Comparison of ENCODE assay signal across 29 cellular contexts in genomic region chr6:49982046-49982445, GRCh38. TPM values are rescaled to one million over a fixed set of nuclear protein-coding genes. Genes with fewer than 3 reads are reported as not detected.
A peak's percentile ranks its signal among the peaks of the same experiment; 100 is the strongest.
DNase-seq lines count a peak whose midpoint lies in the region; ATAC-seq and TF ChIP-seq lines count a peak whose summit lies in the region.
"Had no signal": no experiment of that assay in that cellular context is flagged by ENCODE, and none has a peak within 500 bp of the region (broad histone marks: within the 10 kb centered on the region; RNA-seq: fewer than 3 reads in every experiment).

No MANE protein-coding gene starts in this region.

- H3K4me1 ChIP-seq in gastroesophageal sphincter (no peaks in the 10 kb centered on the region), muscle layer of duodenum (ENCODE audit: control insufficient read depth in 1 of 2, insufficient read depth in 2 of 2, low read length in 2 of 2) (peaks cover 0 to 11% of the 10 kb centered on the region in 2 donors), GM23338 (ENCODE audit: insufficient read depth) (peaks cover 3% of the 10 kb centered on the region; the same call in 1 of the 2 replicates)
- H3K4me1 ChIP-seq: BE2C had no signal

- H3K36me3 Mint-ChIP-seq in GM23338 (ENCODE audit: low read depth), result no peaks in the 10 kb centered on the region
- H3K36me3 Mint-ChIP-seq: CD14-positive monocyte; CD4-positive, alpha-beta memory T cell; CD4-positive, CD25-positive, alpha-beta regulatory T cell; CD8-positive, alpha-beta memory T cell had no signal

- no peaks in the 10 kb centered on the region for H3K27me3 Mint-ChIP-seq in GM23338 (ENCODE audit: insufficient read depth, low read depth, poor library complexity)
- H3K27me3 Mint-ChIP-seq: CD4-positive, alpha-beta memory T cell; CD4-positive, CD25-positive, alpha-beta regulatory T cell; CD8-positive, alpha-beta memory T cell had no signal

- H3K27me3 ChIP-seq in gastroesophageal sphincter, result no peaks in the 10 kb centered on the region
- no peaks in the 10 kb centered on the region for H3K27me3 ChIP-seq in muscle layer of duodenum (ENCODE audit: low read depth, low read length)
- H3K27me3 ChIP-seq in GM23338 (ENCODE audit: insufficient read depth), result no peaks in the 10 kb centered on the region
- H3K27me3 ChIP-seq: BE2C, BLaER1 had no signal

- H3K9me3 Mint-ChIP-seq in GM23338, result peaks cover 2% of the 10 kb centered on the region; the same call in 1 of the 3 replicates

- H3K27ac Mint-ChIP-seq in GM23338, result no peak overlapping the region
- H3K27ac Mint-ChIP-seq: CD14-positive monocyte; CD4-positive, alpha-beta memory T cell; CD4-positive, CD25-positive, alpha-beta regulatory T cell; CD8-positive, alpha-beta memory T cell had no signal

- no peak for TF ChIP-seq EP300 in gastroesophageal sphincter (IDR thresholded peaks at IDR 0.05)

- H3K79me2 ChIP-seq in GM23338 (replicated peaks; ENCODE audit: insufficient read depth), result no peaks in the 10 kb centered on the region

- no peaks in the 10 kb centered on the region for H3K9me2 ChIP-seq in GM23338 (ENCODE audit: insufficient read depth)

- H3K4me3 Mint-ChIP-seq in GM23338, result no peak overlapping the region
- H3K4me3 Mint-ChIP-seq: CD14-positive monocyte; CD4-positive, alpha-beta memory T cell; CD4-positive, CD25-positive, alpha-beta regulatory T cell; CD8-positive, alpha-beta memory T cell had no signal

- peak; percentile 41 for DNase-seq in putamen (ENCODE audit: low spot score)
- DNase-seq in stimulated activated CD4-positive, alpha-beta T cell treated with anti-CD3 and anti-CD28 coated beads, Interleukin-1b, Interleukin-23, amount 100 ng/mL, for 48 hours, result no peak
- DNase-seq in GM23338 (ENCODE audit: low spot score), result no peak
- no peak for DNase-seq in left lobe of liver (ENCODE audit: low spot score)
- DNase-seq: 8988T; ACHN; BE2C; C1 segment of cervical spinal cord; CD4-positive, alpha-beta memory T cell; CD4-positive, CD25-positive, alpha-beta regulatory T cell; CD8-positive, alpha-beta memory T cell; COR-L47; DMS 273 treated with DMSO at 0.1 percent for 48 hours; DMS153; DMS53; DMS79; DND-41; EL; GDM1 had no signal

- H3K27ac ChIP-seq in gastroesophageal sphincter (peak overlapping the region in 3 of 4 donors; percentile 5 to 40 (median 19)), muscle layer of duodenum (ENCODE audit: low read length) (peak overlapping the region; percentile 2), GM23338 (ENCODE audit: low read depth) (no peak overlapping the region)
- H3K27ac ChIP-seq: BLaER1 had no signal

- no peaks in the 10 kb centered on the region for H3F3A ChIP-seq in GM23338 (replicated peaks; ENCODE audit: low read depth)

- H3K4me2 ChIP-seq in GM23338, result no peak overlapping the region
- H3K4me2 ChIP-seq: BLaER1 had no signal

- WGBS in gastroesophageal sphincter (ENCODE audit: low coverage in 1 of 2), 2 donors, result 36 to 44% methylated on average over 2 of the region's 2 CpGs

- H3K9me3 ChIP-seq in gastroesophageal sphincter (no peaks in the 10 kb centered on the region), muscle layer of duodenum (ENCODE audit: control insufficient read depth in 1 of 2, low read length in 2 of 2) (no peaks in the 10 kb centered on the region)
- H3K9me3 ChIP-seq: BE2C, BLaER1 had no signal

- no peak for ATAC-seq in gastroesophageal sphincter
- no peak for ATAC-seq in GM21528 (IDR thresholded peaks at IDR 0.05; ENCODE audit: low FRiP score, unreplicated experiment)
- no peak for ATAC-seq in GM23338
- ATAC-seq in left lobe of liver, result no peak
- ATAC-seq: GM12878 had no signal

- H3K4me3 ChIP-seq in gastroesophageal sphincter (no peak overlapping the region), muscle layer of duodenum (ENCODE audit: low read depth in 1 of 2, low read length in 2 of 2) (no peak overlapping the region), GM23338 (no peak overlapping the region)
- H3K4me3 ChIP-seq: BLaER1, GM12878 had no signal

- H2AFZ ChIP-seq in GM23338, result no peak overlapping the region

- peaks cover 9% of the 10 kb centered on the region; the same call in 2 of the 3 replicates for H3K4me1 Mint-ChIP-seq in GM23338

- no peaks in the 10 kb centered on the region for H4K20me1 ChIP-seq in GM23338 (replicated peaks; ENCODE audit: insufficient read depth)
- H4K20me1 ChIP-seq: BLaER1 had no signal

- TF ChIP-seq CTCF in gastroesophageal sphincter (IDR thresholded peaks at IDR 0.05) (no peak), GM23338 (conservative IDR thresholded peaks at IDR 0.05; ENCODE audit: low read depth in 2 of 2) (no peak)

- H3K36me3 ChIP-seq in gastroesophageal sphincter (no peaks in the 10 kb centered on the region), muscle layer of duodenum (ENCODE audit: control insufficient read depth in 1 of 2, insufficient read depth in 2 of 2, low read length in 2 of 2) (no peaks in the 10 kb centered on the region), GM23338 (ENCODE audit: insufficient read depth) (no peaks in the 10 kb centered on the region)
- H3K36me3 ChIP-seq: BE2C, BLaER1 had no signal

- no peak for TF ChIP-seq POLR2A in gastroesophageal sphincter (IDR thresholded peaks at IDR 0.05)

TF ChIP-seq in GM23338, 12 proteins besides CTCF, POLR2A, EP300 and RAD21 (continues in another document):
- TF ChIP-seq ZNF462 (CRISPR knock-in tag; IDR thresholded peaks at IDR 0.05) (no peak), POLR2AphosphoS5 (IDR thresholded peaks at IDR 0.05; ENCODE audit: low read depth) (no peak), JUNB (IDR thresholded peaks at IDR 0.05; ENCODE audit: unreplicated experiment) (no peak), STAT1 (IDR thresholded peaks at IDR 0.05; ENCODE audit: unreplicated experiment) (no peak), NANOG (IDR thresholded peaks at IDR 0.05; ENCODE audit: borderline replicate concordance) (no peak), ZNF114 (CRISPR knock-in tag; IDR thresholded peaks at IDR 0.05) (no peak)

RNA-seq across cellular contexts. Expression of gene DEFB113, which starts 12.6 kb away (rescaled TPM):
- total RNA-seq in gastroesophageal sphincter, result not detected
- not detected in 2 replicates for total RNA-seq in GM23338 (2014; rRNA removed; shearing (Covaris generic))
- not detected in 2 replicates for polyA plus RNA-seq in GM23338 (2016; fragmentation: Nextera tagmentation; extraction: Ambion mirVana)
- not detected for total RNA-seq in left lobe of liver
- total RNA-seq: A673; CD4-positive, alpha-beta memory T cell; CD4-positive, CD25-positive, alpha-beta regulatory T cell; CD8-positive, alpha-beta memory T cell; Daoy; G401; GM12878 had no signal
- polyA plus RNA-seq: AG04450; CD14-positive monocyte; CD4-positive, alpha-beta memory T cell; CD4-positive, CD25-positive, alpha-beta regulatory T cell; CD8-positive, alpha-beta memory T cell; GM12878 had no signal

RNA-seq across cellular contexts. Expression of gene DEFB114, which starts 18.1 kb away (rescaled TPM):
- total RNA-seq in gastroesophageal sphincter, result not detected
- not detected in 2 replicates for total RNA-seq in GM23338 (2014; rRNA removed; shearing (Covaris generic))
- polyA plus RNA-seq in GM23338 (2016; fragmentation: Nextera tagmentation; extraction: Ambion mirVana), result not detected in 2 replicates
- not detected for total RNA-seq in left lobe of liver
- total RNA-seq: A673; CD4-positive, alpha-beta memory T cell; CD4-positive, CD25-positive, alpha-beta regulatory T cell; CD8-positive, alpha-beta memory T cell; Daoy; G401; GM12878 had no signal
- polyA plus RNA-seq: AG04450; CD14-positive monocyte; CD4-positive, alpha-beta memory T cell; CD4-positive, CD25-positive, alpha-beta regulatory T cell; CD8-positive, alpha-beta memory T cell; GM12878 had no signal

RNA-seq across cellular contexts. Expression of gene DEFB110, which starts 39.7 kb away (rescaled TPM):
- total RNA-seq in gastroesophageal sphincter, result not detected
- total RNA-seq in GM23338 (2014; rRNA removed; shearing (Covaris generic)), result not detected in 2 replicates
- not detected in 2 replicates for polyA plus RNA-seq in GM23338 (2016; fragmentation: Nextera tagmentation; extraction: Ambion mirVana)
- not detected for total RNA-seq in left lobe of liver
- total RNA-seq: A673; CD4-positive, alpha-beta memory T cell; CD4-positive, CD25-positive, alpha-beta regulatory T cell; CD8-positive, alpha-beta memory T cell; Daoy; G401; GM12878 had no signal
- polyA plus RNA-seq: AG04450; CD14-positive monocyte; CD4-positive, alpha-beta memory T cell; CD4-positive, CD25-positive, alpha-beta regulatory T cell; CD8-positive, alpha-beta memory T cell; GM12878 had no signal
